In genomic region chr7:99320371-99320770, GRCh38 we compare ENCODE assay signal across 17 cellular contexts. TPM values are rescaled to one million over a fixed set of nuclear protein-coding genes. Genes with fewer than 3 reads are reported as not detected.
A peak's percentile ranks its signal among the peaks of the same experiment; 100 is the strongest.
DNase-seq lines count a peak whose midpoint lies in the region; ATAC-seq and TF ChIP-seq lines count a peak whose summit lies in the region.
"Had no signal": no experiment of that assay in that cellular context is flagged by ENCODE, and none has a peak within 500 bp of the region (broad histone marks: within the 10 kb centered on the region; RNA-seq: fewer than 3 reads in every experiment).

No MANE protein-coding gene starts in this region.

- H2AFZ ChIP-seq in GM23338 (no peak overlapping the region), neural progenitor cell (replicated peaks) (no peak overlapping the region)
- H2AFZ ChIP-seq: GM23248 had no signal

- H4K20me1 ChIP-seq in GM23338 (replicated peaks; ENCODE audit: insufficient read depth) (no peaks in the 10 kb centered on the region), neural progenitor cell (ENCODE audit: low read depth) (no peaks in the 10 kb centered on the region)

- H3K4me3 Mint-ChIP-seq in GM23338 (no peak overlapping the region), WTC11 (no peak overlapping the region), neural progenitor cell (no peak overlapping the region)
- no peak overlapping the region for H3K4me3 Mint-ChIP-seq in naive thymus-derived CD4-positive, alpha-beta T cell
- H3K4me3 Mint-ChIP-seq: CD4-positive, alpha-beta memory T cell had no signal

- no peak overlapping the region for H3K4me3 ChIP-seq in GM23338
- no peak overlapping the region for H3K4me3 ChIP-seq in HAP-1
- no peak overlapping the region for H3K4me3 ChIP-seq in neural progenitor cell
- no peak overlapping the region for H3K4me3 ChIP-seq in naive thymus-derived CD4-positive, alpha-beta T cell (ENCODE audit: low read length)
- no peak overlapping the region for H3K4me3 ChIP-seq in dorsolateral prefrontal cortex
- H3K4me3 ChIP-seq: GM23248 had no signal

- intact Hi-C loops in naive thymus-derived CD4-positive, alpha-beta T cell (cut with micrococcal nuclease): loop anchor here in 1 of 2 donors (10.0 kb wide), 1 partner anchor 446 kb away; the partner anchor contains the start of genes TMEM130 and TRRAP
- intact Hi-C loops in dorsolateral prefrontal cortex (cut with DNase I): loop anchor here in 1 of 2 donors (10.0 kb wide), 1 partner anchor 396 kb away; no protein-coding TSS in a partner anchor

- H3K9me3 ChIP-seq in HAP-1 (no peaks in the 10 kb centered on the region), neural progenitor cell (ENCODE audit: low read depth) (no peaks in the 10 kb centered on the region)
- no peaks in the 10 kb centered on the region for H3K9me3 ChIP-seq in naive thymus-derived CD4-positive, alpha-beta T cell (ENCODE audit: control insufficient read depth in 2 of 3, low read length in 3 of 3)

- CTCF ChIA-PET in WTC11 (lab: Charles Lee): interaction anchor here (0.5 to 1.8 kb wide), 4 partner anchors 33 to 284 kb away, joined by 3 to 5 read pairs (median 3); no protein-coding TSS in a partner anchor
- CTCF ChIA-PET in naive thymus-derived CD4-positive, alpha-beta T cell (lab: Charles Lee): interaction anchor here (1.1 kb wide), 1 partner anchor 279 kb away, joined by 3 read pairs; no protein-coding TSS in a partner anchor

- no peaks in the 10 kb centered on the region for H3K9me2 ChIP-seq in GM23338 (ENCODE audit: insufficient read depth)

- H3K27ac ChIP-seq in GM23338 (ENCODE audit: low read depth) (0 out of 2 replicates have a peak overlapping the region, but pooled peaks have one; percentile 63), neural progenitor cell (no peak overlapping the region), dorsolateral prefrontal cortex (no peak overlapping the region)
- no peak overlapping the region for H3K27ac ChIP-seq in naive thymus-derived CD4-positive, alpha-beta T cell (ENCODE audit: low read depth, low read length)
- H3K27ac ChIP-seq: GM23248 had no signal

- H3K36me3 ChIP-seq in GM23338 (ENCODE audit: insufficient read depth) (no peaks in the 10 kb centered on the region), HAP-1 (replicated peaks) (no peaks in the 10 kb centered on the region), neural progenitor cell (no peaks in the 10 kb centered on the region)
- peaks cover 0 to under 1% (median 0%) of the 10 kb centered on the region in 3 experiments for H3K36me3 ChIP-seq in naive thymus-derived CD4-positive, alpha-beta T cell (ENCODE audit: control insufficient read depth in 2 of 3, insufficient read depth in 3 of 3, low read length in 3 of 3)

- DNase-seq in GM23338 (ENCODE audit: low spot score) (peak; percentile 13), HAP-1 (ENCODE audit: low spot score in 2 of 2) (peak; percentile 60 to 79), WTC11 (ENCODE audit: low spot score) (no peak), neural progenitor cell (ENCODE audit: low spot score) (peak; percentile 13), dorsolateral prefrontal cortex (no peak)
- no peak for DNase-seq in naive thymus-derived CD4-positive, alpha-beta T cell
- DNase-seq: C1 segment of cervical spinal cord; CD4-positive, alpha-beta memory T cell; COR-L47; DMS153; DND-41; GM23248; HCEC 1CT had no signal

- H3K27ac Mint-ChIP-seq in GM23338 (no peak overlapping the region), WTC11 (peak overlapping the region; percentile 18; the same call in 1 of the 2 replicates), neural progenitor cell (no peak overlapping the region)
- no peak overlapping the region for H3K27ac Mint-ChIP-seq in naive thymus-derived CD4-positive, alpha-beta T cell
- H3K27ac Mint-ChIP-seq: CD4-positive, alpha-beta memory T cell had no signal

- H3K9me3 Mint-ChIP-seq in GM23338 (no peaks in the 10 kb centered on the region), WTC11 (peaks cover 7% of the 10 kb centered on the region), neural progenitor cell (no peaks in the 10 kb centered on the region)
- no peaks in the 10 kb centered on the region for H3K9me3 Mint-ChIP-seq in naive thymus-derived CD4-positive, alpha-beta T cell
- H3K9me3 Mint-ChIP-seq: CD4-positive, alpha-beta memory T cell had no signal

- peaks cover 9% of the 10 kb centered on the region; the same call in 1 of the 2 replicates for H3K4me1 ChIP-seq in GM23338 (ENCODE audit: insufficient read depth)
- H3K4me1 ChIP-seq in HAP-1: peaks cover 31% of the 10 kb centered on the region
- peaks cover 14% of the 10 kb centered on the region for H3K4me1 ChIP-seq in neural progenitor cell
- peaks cover 4 to 5% of the 10 kb centered on the region in 2 donors for H3K4me1 ChIP-seq in naive thymus-derived CD4-positive, alpha-beta T cell (ENCODE audit: control insufficient read depth in 2 of 2, insufficient read depth in 2 of 2, low read length in 2 of 2)

- no peaks in the 10 kb centered on the region; the same call in 2 of the 3 replicates for H3K36me3 Mint-ChIP-seq in GM23338 (ENCODE audit: low read depth)
- no peaks in the 10 kb centered on the region for H3K36me3 Mint-ChIP-seq in WTC11
- H3K36me3 Mint-ChIP-seq in neural progenitor cell: no peaks in the 10 kb centered on the region
- no peaks in the 10 kb centered on the region for H3K36me3 Mint-ChIP-seq in naive thymus-derived CD4-positive, alpha-beta T cell
- H3K36me3 Mint-ChIP-seq: CD4-positive, alpha-beta memory T cell had no signal

- POLR2A ChIA-PET in WTC11 (lab: Charles Lee): no interaction called here
- POLR2A ChIA-PET in naive thymus-derived CD4-positive, alpha-beta T cell (lab: Charles Lee): interaction anchor here (0.6 kb wide), 1 partner anchor 86 kb away, joined by 3 read pairs; no protein-coding TSS in a partner anchor

- H3K27me3 ChIP-seq in GM23338 (ENCODE audit: insufficient read depth) (no peaks in the 10 kb centered on the region), HAP-1 (ENCODE audit: low read depth) (no peaks in the 10 kb centered on the region), neural progenitor cell (no peaks in the 10 kb centered on the region), dorsolateral prefrontal cortex (no peaks in the 10 kb centered on the region)
- H3K27me3 ChIP-seq in naive thymus-derived CD4-positive, alpha-beta T cell (ENCODE audit: control insufficient read depth in 2 of 2, insufficient read depth in 2 of 2, low read length in 2 of 2): no peaks in the 10 kb centered on the region

- peak overlapping the region; percentile 32 for H3K9ac ChIP-seq in neural progenitor cell
- H3K9ac ChIP-seq: GM23248 had no signal

- TF ChIP-seq CTCF in GM23338 (conservative IDR thresholded peaks at IDR 0.05; ENCODE audit: low read depth in 2 of 2) (no peak), WTC11 (IDR thresholded peaks at IDR 0.05) (no peak), neural progenitor cell (IDR thresholded peaks at IDR 0.05) (no peak), dorsolateral prefrontal cortex (IDR thresholded peaks at IDR 0.05 in 54 of 56, conservative IDR thresholded peaks at IDR 0.05 in 2 of 56; ENCODE audit: low read depth in 1 of 56, partially characterized antibody in 56 of 56) (no peak)

- no peaks in the 10 kb centered on the region for H3K79me2 ChIP-seq in GM23338 (replicated peaks; ENCODE audit: insufficient read depth)
- H3K79me2 ChIP-seq in neural progenitor cell (ENCODE audit: low read depth): peaks cover 11% of the 10 kb centered on the region

- H3K4me2 ChIP-seq in GM23338 (peak overlapping the region; percentile 41), neural progenitor cell (no peak overlapping the region)

- H3F3A ChIP-seq in GM23338 (replicated peaks; ENCODE audit: low read depth) (0 out of 2 replicates have a peak, but pooled peaks cover 3% of the 10 kb centered on the region), neural progenitor cell (ENCODE audit: low read depth) (peaks cover 3% of the 10 kb centered on the region)

- H3K27me3 Mint-ChIP-seq in GM23338 (ENCODE audit: insufficient read depth, low read depth, poor library complexity): peaks cover under 1% of the 10 kb centered on the region
- no peaks in the 10 kb centered on the region for H3K27me3 Mint-ChIP-seq in WTC11 (ENCODE audit: low read depth)
- peaks cover 2% of the 10 kb centered on the region for H3K27me3 Mint-ChIP-seq in neural progenitor cell (ENCODE audit: insufficient read depth, low read depth)
- peaks cover 0 to 15% (median 0%) of the 10 kb centered on the region in 5 donors for H3K27me3 Mint-ChIP-seq in naive thymus-derived CD4-positive, alpha-beta T cell
- H3K27me3 Mint-ChIP-seq: CD4-positive, alpha-beta memory T cell had no signal

- ATAC-seq in GM23338 (0 out of 3 replicates have a peak, but pooled peaks have one; percentile 18), WTC11 (no peak; the same call in 1 of the 2 replicates), GM19351 (IDR thresholded peaks at IDR 0.05; ENCODE audit: unreplicated experiment) (no peak), GM21619 (IDR thresholded peaks at IDR 0.05; ENCODE audit: unreplicated experiment) (no peak)
- no peak for ATAC-seq in naive thymus-derived CD4-positive, alpha-beta T cell

- in situ Hi-C loops in HAP-1 (cut with MboI; ENCODE audit: low sequenced_read_pairs): no loop called here

- H3K4me1 Mint-ChIP-seq in GM23338 (peaks cover 10% of the 10 kb centered on the region; the same call in 2 of the 3 replicates), WTC11 (peaks cover 13% of the 10 kb centered on the region), neural progenitor cell (peaks cover 3% of the 10 kb centered on the region)
- peaks cover 0 to 7% (median 0%) of the 10 kb centered on the region in 7 donors for H3K4me1 Mint-ChIP-seq in naive thymus-derived CD4-positive, alpha-beta T cell
- H3K4me1 Mint-ChIP-seq: CD4-positive, alpha-beta memory T cell had no signal

RNA-seq across cellular contexts. Expression of gene ARPC1A, which starts 5.3 kb away (rescaled TPM):
- 108 and 168 TPM in 2 replicates for total RNA-seq in GM23338 (2014; rRNA removed; shearing (Covaris generic))
- 210 and 246 TPM in 2 replicates for polyA plus RNA-seq in GM23338 (2016; fragmentation: Nextera tagmentation; extraction: Ambion mirVana)
- total RNA-seq in WTC11 (2021) (149 to 160 TPM (median 150 TPM) in 3 replicates), neural progenitor cell (ENCODE audit: low replicate concordance) (143 and 154 TPM in 2 replicates), dorsolateral prefrontal cortex (100 to 1,000 TPM in 106 of 120 experiments, 10 to 100 TPM in 14; 84.1 to 180 (median 126) TPM)
- 10 to 100 TPM; 28.1 to 62.5 (median 43.2) TPM for total RNA-seq in naive thymus-derived CD4-positive, alpha-beta T cell
- 100 to 1,000 TPM in 1 of 2 donors, 10 to 100 TPM in 1; 55.7 to 101 TPM for polyA plus RNA-seq in naive thymus-derived CD4-positive, alpha-beta T cell

RNA-seq across cellular contexts. Expression of gene MYH16, which starts 47.7 kb away (rescaled TPM):
- not detected in 2 replicates for total RNA-seq in GM23338 (2014; rRNA removed; shearing (Covaris generic))
- not detected in 2 replicates for polyA plus RNA-seq in GM23338 (2016; fragmentation: Nextera tagmentation; extraction: Ambion mirVana)
- total RNA-seq in WTC11 (2021) (not detected in 3 replicates), neural progenitor cell (ENCODE audit: low replicate concordance) (not detected in 2 replicates), dorsolateral prefrontal cortex (under 1 TPM in 4 of 120 experiments, not detected in 116; 0.11 to 0.83 (median 0.44) TPM)
- not detected for total RNA-seq in naive thymus-derived CD4-positive, alpha-beta T cell
- not detected for polyA plus RNA-seq in naive thymus-derived CD4-positive, alpha-beta T cell
- total RNA-seq: A673; CD4-positive, alpha-beta memory T cell; GM23248 had no signal
- polyA plus RNA-seq: BJ; CD4-positive, alpha-beta memory T cell; GM23248 had no signal

RNA-seq across cellular contexts. Expression of gene ARPC1B, which starts 54.2 kb away (rescaled TPM):
- total RNA-seq in GM23338 (2014; rRNA removed; shearing (Covaris generic)): 93.2 and 132 TPM in 2 replicates
- polyA plus RNA-seq in GM23338 (2016; fragmentation: Nextera tagmentation; extraction: Ambion mirVana): 89.7 and 101 TPM in 2 replicates
- total RNA-seq in WTC11 (2021) (63.3 to 70.2 TPM (median 66.2 TPM) in 3 replicates), neural progenitor cell (ENCODE audit: low replicate concordance) (23.6 and 50.5 TPM in 2 replicates), dorsolateral prefrontal cortex (10 to 100 TPM in 115 of 120 experiments, 1 to 10 TPM in 5; 5.2 to 52.6 (median 17.8) TPM)
- total RNA-seq in naive thymus-derived CD4-positive, alpha-beta T cell: 100 to 1,000 TPM in 4 of 5 experiments, 10 to 100 TPM in 1; 88.1 to 364 (median 141) TPM
- polyA plus RNA-seq in naive thymus-derived CD4-positive, alpha-beta T cell: 100 to 1,000 TPM; 379 to 575 TPM

Comparison
In these comparisons a context has a peak if more than half of its experiments do, and no peak if none do; other contexts are left out.
1. DNase-seq: peak in GM23338 (single experiment), HAP-1 (2 of 2) and neural progenitor cell (single experiment); none in WTC11 (single experiment), naive thymus-derived CD4-positive, alpha-beta T cell (0 of 9) and dorsolateral prefrontal cortex (0 of 10).